In the genomic region with DNA sequence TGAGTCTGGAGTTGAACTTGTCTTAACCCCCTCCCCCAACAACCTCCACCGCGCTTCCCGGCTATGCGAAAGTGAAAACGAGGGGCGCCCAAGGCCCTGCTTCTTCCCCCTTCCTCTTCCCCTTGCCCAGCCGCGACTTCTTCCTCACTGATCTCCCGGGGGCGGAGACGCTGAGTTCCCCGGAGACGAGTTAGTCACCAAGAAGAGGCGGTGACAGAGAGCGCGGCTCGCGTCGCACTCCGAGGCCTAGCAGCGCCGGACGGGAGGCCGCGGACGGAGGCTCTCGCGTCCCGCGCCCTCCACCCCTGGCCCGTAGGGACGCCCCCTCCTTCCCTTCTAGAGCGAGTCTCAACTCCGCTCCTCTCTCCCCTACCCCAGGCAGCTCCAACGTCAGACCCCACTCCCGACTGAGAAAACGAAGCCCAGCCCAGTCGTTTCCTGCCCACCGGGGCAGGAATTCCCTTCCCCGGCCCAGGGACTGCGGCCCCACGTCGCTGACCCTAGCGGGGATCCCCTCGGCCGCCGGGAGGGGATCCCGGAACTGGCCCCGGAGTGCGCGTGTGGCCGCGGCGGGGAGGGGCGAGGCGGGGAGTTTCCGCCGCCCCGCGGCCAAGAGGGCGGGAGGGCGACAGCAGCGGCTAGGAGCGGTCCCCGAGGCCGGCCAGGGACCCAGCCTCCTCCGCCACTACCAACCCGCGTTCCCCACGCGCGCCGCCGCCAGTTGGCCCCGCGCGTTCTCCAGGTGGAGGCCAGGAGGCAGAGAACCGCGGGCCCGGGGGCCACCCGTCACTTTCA, we compare ENCODE assay signal across 8 cellular contexts. TPM values are rescaled to one million over a fixed set of nuclear protein-coding genes. Genes with fewer than 3 reads are reported as not detected.
DNase-seq lines count a peak whose midpoint lies in the region; ATAC-seq, FAIRE-seq and TF ChIP-seq lines count a peak whose summit lies in the region.

No MANE protein-coding gene starts in this region.

- peaks cover 5% of the 10 kb centered on the region for H3K4me1 ChIP-seq in GM23338 (ENCODE audit: insufficient read depth)
- H3K4me1 ChIP-seq in Karpas-422 (ENCODE audit: low read length), result peaks cover 35% of the 10 kb centered on the region
- peaks cover 0 to 7% (median 5%) of the 10 kb centered on the region in 3 donors for H3K4me1 ChIP-seq in pancreas
- H3K4me1 ChIP-seq in transverse colon, result peaks cover 0 to 25% (median 13%) of the 10 kb centered on the region in 4 donors

- intact Hi-C loops in Right ventricle myocardium superior (cut with DNase I), result no loop called here
- intact Hi-C loops in pancreas (cut with DNase I), result no loop called here
- intact Hi-C loops in transverse colon (cut with DNase I; ENCODE audit: low total_unique reads), result loop anchor here (10.0 kb wide), 1 partner anchor 111 kb away; a partner anchor contains a TSS

- peaks cover 3% of the 10 kb centered on the region; the same call in 2 of the 3 replicates for H3K36me3 Mint-ChIP-seq in GM23338 (ENCODE audit: low read depth)
- no peaks in the 10 kb centered on the region for H3K36me3 Mint-ChIP-seq in activated naive CD8-positive, alpha-beta T cell

- H3K9me3 ChIP-seq in Karpas-422 (ENCODE audit: low read length) (no peaks in the 10 kb centered on the region), pancreas (no peaks in the 10 kb centered on the region), transverse colon (no peaks in the 10 kb centered on the region)

- peaks cover 15% of the 10 kb centered on the region for H3K4me1 Mint-ChIP-seq in GM23338
- peaks cover 48% of the 10 kb centered on the region for H3K4me1 Mint-ChIP-seq in activated naive CD8-positive, alpha-beta T cell (ENCODE audit: low read depth)

- no peak for TF ChIP-seq EP300 in transverse colon (IDR thresholded peaks at IDR 0.05; ENCODE audit: low read depth)

- 0 out of 2 replicates have a peak, but pooled peaks cover 3% of the 10 kb centered on the region for H3F3A ChIP-seq in GM23338 (replicated peaks; ENCODE audit: low read depth)

- peak overlapping the region; percentile 4; the same call in 1 of the 2 replicates for H3K27ac Mint-ChIP-seq in GM23338
- peak overlapping the region; percentile 100 for H3K27ac Mint-ChIP-seq in activated naive CD8-positive, alpha-beta T cell

- H3K79me2 ChIP-seq in GM23338 (replicated peaks; ENCODE audit: insufficient read depth) (peaks cover 42% of the 10 kb centered on the region), Karpas-422 (ENCODE audit: low read length) (peaks cover 72% of the 10 kb centered on the region)

- in situ Hi-C loops in transverse colon (cut with MboI; ENCODE audit: low pct_ligation_motif_present in 1 of 4, low pct_unique_long_range_greater_than_20kb in 1 of 4, low sequenced_read_pairs in 3 of 4), result loop anchor here in 2 of 4 donors (10.0 kb wide), 3 partner anchors 111 to 541 kb away; a partner anchor contains a TSS

- H4K20me1 ChIP-seq in GM23338 (replicated peaks; ENCODE audit: insufficient read depth) (no peaks in the 10 kb centered on the region), Karpas-422 (ENCODE audit: insufficient read depth, low read depth, low read length) (no peaks in the 10 kb centered on the region)

- peak overlapping the region; percentile 95 for H3K9ac ChIP-seq in Karpas-422 (ENCODE audit: low read length)

- H3K4me3 Mint-ChIP-seq in GM23338, result peak overlapping the region; percentile 85
- H3K4me3 Mint-ChIP-seq in activated naive CD8-positive, alpha-beta T cell, result peak overlapping the region; percentile 98

- peak; percentile 68 for ATAC-seq in GM23338
- ATAC-seq in Right ventricle myocardium superior (ENCODE audit: poor library complexity), result peak; percentile 88
- peak; percentile 78 to 87 (median 82) for ATAC-seq in pancreas

- H3K27me3 ChIP-seq in GM23338 (ENCODE audit: insufficient read depth), result peaks cover 5% of the 10 kb centered on the region; the same call in 1 of the 2 replicates
- no peaks in the 10 kb centered on the region for H3K27me3 ChIP-seq in Karpas-422 (ENCODE audit: low read length)
- no peaks in the 10 kb centered on the region for H3K27me3 ChIP-seq in pancreas
- H3K27me3 ChIP-seq in transverse colon, result no peaks in the 10 kb centered on the region

- peak; percentile 83 for DNase-seq in GM03348 (ENCODE audit: low spot score)
- peak; percentile 89 for DNase-seq in GM23338 (ENCODE audit: low spot score)
- peak; percentile 99 for DNase-seq in Karpas-422
- peak; percentile 75 for DNase-seq in SKM-1 (lab: John Stamatoyannopoulos, UW; ENCODE audit: unreplicated experiment)
- DNase-seq in Right ventricle myocardium superior, result peak; percentile 93
- peak; percentile 72 to 88 (median 80) for DNase-seq in pancreas
- DNase-seq in transverse colon, result peak; percentile 86

- H3K27ac ChIP-seq in GM23338 (ENCODE audit: low read depth) (no peak overlapping the region; the same call in 1 of the 2 replicates), Karpas-422 (ENCODE audit: low read length) (peak overlapping the region; percentile 93), pancreas (peak overlapping the region; percentile 97 to 100 (median 98)), transverse colon (peak overlapping the region; percentile 99 to 100 (median 99))

- H3K4me2 ChIP-seq in GM23338 (peak overlapping the region; percentile 86), Karpas-422 (ENCODE audit: low read depth, low read length, poor library complexity, severe bottlenecking) (peak overlapping the region; percentile 73)

- no peak for FAIRE-seq in pancreas (lab: Jason Lieb, UNC)

- H3K27me3 Mint-ChIP-seq in GM23338 (ENCODE audit: insufficient read depth, low read depth, poor library complexity), result peaks cover 16% of the 10 kb centered on the region
- H3K27me3 Mint-ChIP-seq in activated naive CD8-positive, alpha-beta T cell, result no peaks in the 10 kb centered on the region

- H2AFZ ChIP-seq in GM23338 (peak overlapping the region; percentile 53), Karpas-422 (ENCODE audit: low read length) (peak overlapping the region; percentile 64; the same call in 1 of the 2 replicates)

- H3K4me3 ChIP-seq in GM23338 (peak overlapping the region; percentile 63), Karpas-422 (ENCODE audit: low read length) (peak overlapping the region; percentile 73), pancreas (peak overlapping the region; percentile 78 to 95 (median 88)), transverse colon (peak overlapping the region; percentile 70 to 99 (median 88))

- H3K9me2 ChIP-seq in GM23338 (ENCODE audit: insufficient read depth) (no peaks in the 10 kb centered on the region), Karpas-422 (replicated peaks; ENCODE audit: insufficient read depth, low read length) (no peaks in the 10 kb centered on the region)

- no peaks in the 10 kb centered on the region for H3K36me3 ChIP-seq in GM23338 (ENCODE audit: insufficient read depth)
- H3K36me3 ChIP-seq in Karpas-422 (ENCODE audit: insufficient read depth, low read length), result peaks cover 30% of the 10 kb centered on the region
- no peaks in the 10 kb centered on the region for H3K36me3 ChIP-seq in pancreas
- H3K36me3 ChIP-seq in transverse colon, result no peaks in the 10 kb centered on the region

- no peaks in the 10 kb centered on the region for H3K9me3 Mint-ChIP-seq in GM23338
- H3K9me3 Mint-ChIP-seq in activated naive CD8-positive, alpha-beta T cell (ENCODE audit: low read depth), result no peaks in the 10 kb centered on the region

- TF ChIP-seq POLR2A in transverse colon (IDR thresholded peaks at IDR 0.05), result peak; percentile 90

- TF ChIP-seq CTCF in GM23338 (conservative IDR thresholded peaks at IDR 0.05; ENCODE audit: low read depth in 2 of 2) (no peak), pancreas (IDR thresholded peaks at IDR 0.05) (no peak), transverse colon (IDR thresholded peaks at IDR 0.05) (no peak)

- 0% methylated on average over 58 to 81 of the region's 81 CpGs for WGBS in pancreas, 2 donors
- 1% methylated on average over 48 of the region's 81 CpGs; no CpG with 5 or more reads in 1 of the 2 donors for WGBS in transverse colon (ENCODE audit: low coverage in 1 of 2), 2 donors

TF ChIP-seq in GM23338, 12 proteins besides CTCF, POLR2A, EP300 and RAD21:
- no peak for TF ChIP-seq JUNB (IDR thresholded peaks at IDR 0.05; ENCODE audit: unreplicated experiment)

RNA-seq across cellular contexts. Expression of a gene that starts 1.4 kb away (rescaled TPM):
- 21.8 and 24.2 TPM in 2 replicates for total RNA-seq in GM23338 (2014; rRNA removed; shearing (Covaris generic))
- polyA plus RNA-seq in GM23338 (2016; fragmentation: Nextera tagmentation; extraction: Ambion mirVana) (24.1 and 26.8 TPM in 2 replicates), pancreas (1 to 10 TPM; 5.9 to 9.9 TPM)
- total RNA-seq in Karpas-422 (2014; rRNA removed; shearing (Covaris generic); ENCODE audit: low replicate concordance), result 63.7 and 136 TPM in 2 replicates
- total RNA-seq in Right ventricle myocardium superior (4.6 TPM), pancreas (10 to 100 TPM in 1 of 6 donors, 1 to 10 TPM in 5; 5.6 to 12.1 (median 7.2) TPM), transverse colon (10 to 100 TPM; 25.8 to 48.1 (median 41.0) TPM)
